In genomic region chr11:43830928-43831440, GRCh38 we compare ENCODE assay signal across 8 cellular contexts. TPM values are rescaled to one million over a fixed set of nuclear protein-coding genes. Genes with fewer than 3 reads are reported as not detected.
DNase-seq lines count a peak whose midpoint lies in the region; ATAC-seq and TF ChIP-seq lines count a peak whose summit lies in the region.

No MANE protein-coding gene starts in this region.

- H3K4me3 ChIP-seq in esophagus squamous epithelium (no peak overlapping the region), skeletal muscle cell (ENCODE audit: low read depth, low read length) (no peak overlapping the region)

- peaks cover 0 to 4% (median 0%) of the 10 kb centered on the region in 3 donors for H3K36me3 ChIP-seq in esophagus squamous epithelium

- 12 to 18% methylated on average over 5 of the region's 5 CpGs for WGBS in esophagus squamous epithelium, 2 donors

- no peak for TF ChIP-seq CTCF in esophagus squamous epithelium (IDR thresholded peaks at IDR 0.05)

- H3K27ac ChIP-seq in esophagus squamous epithelium = peak overlapping the region in 3 of 4 donors; percentile 31 to 38 (median 36)

- TF ChIP-seq POLR2A in esophagus squamous epithelium (IDR thresholded peaks at IDR 0.05) = no peak

- peaks cover 0 to 38% (median 4%) of the 10 kb centered on the region in 3 donors for H3K4me1 ChIP-seq in esophagus squamous epithelium

- no peaks in the 10 kb centered on the region for H3K9me3 ChIP-seq in esophagus squamous epithelium

- intact Hi-C loops in esophagus squamous epithelium (cut with DNase I) = no loop called here

- ATAC-seq in HG03196 (IDR thresholded peaks at IDR 0.05; ENCODE audit: unreplicated experiment) (peak; percentile 70), GM19324 (IDR thresholded peaks at IDR 0.05; ENCODE audit: low FRiP score, unreplicated experiment) (no peak)

- DNase-seq in AG08395 (ENCODE audit: low spot score) = peak; percentile 96
- DNase-seq in activated CD4-positive, alpha-beta T cell treated with anti-CD3 and anti-CD28 coated beads, Interleukin-2, amount 50 U/mL, for 4 hours = peak; percentile 35 to 42
- no peak for DNase-seq in esophagus squamous epithelium (lab: John Stamatoyannopoulos, UW)
- peak; percentile 99 for DNase-seq in skeletal muscle cell (ENCODE audit: low read depth)
- DNase-seq in NCI-H2107 treated with DMSO at 0.1 percent for 48 hours (lab: John Stamatoyannopoulos, UW; ENCODE audit: unreplicated experiment) = no peak
- DNase-seq in effector CD4-positive, alpha-beta T cell = no peak

- no peaks in the 10 kb centered on the region for H3K27me3 ChIP-seq in esophagus squamous epithelium

RNA-seq across cellular contexts. Expression of gene ALKBH3, which starts 49.6 kb away (rescaled TPM):
- total RNA-seq in esophagus squamous epithelium = 10 to 100 TPM; 25.6 to 41.2 (median 30.7) TPM

Comparison
In these comparisons a context has a peak if more than half of its experiments do, and no peak if none do; other contexts are left out.
1. DNase-seq: peak in AG08395 (single experiment), activated CD4-positive, alpha-beta T cell treated with anti-CD3 and anti-CD28 coated beads, Interleukin-2, amount 50 U/mL, for 4 hours (2 of 2) and skeletal muscle cell (single experiment); none in esophagus squamous epithelium (single experiment), NCI-H2107 treated with DMSO at 0.1 percent for 48 hours (single experiment) and effector CD4-positive, alpha-beta T cell (single experiment).